ENCODE assay signal across 1 cellular context in genomic region chr4:40991908-40992307, GRCh38.
A peak's percentile ranks its signal among the peaks of the same experiment; 100 is the strongest.
TF ChIP-seq lines count a peak whose summit lies in the region.

No MANE protein-coding gene starts in this region.

TF ChIP-seq in GM12878, 131 proteins besides CTCF, POLR2A, EP300 and RAD21 (continued from another document and continues in another):
- TF ChIP-seq CUX1 (IDR thresholded peaks at IDR 0.05; ENCODE audit: insufficient replicate concordance, low read depth, low read length) (no peak), HDGF (IDR thresholded peaks at IDR 0.05) (no peak), ZNF384 (IDR thresholded peaks at IDR 0.05; ENCODE audit: borderline replicate concordance, low read depth, low read length) (no peak), USF1 (IDR thresholded peaks at IDR 0.05; ENCODE audit: borderline replicate concordance, extremely low read length, insufficient read depth, low read depth, low read length) (no peak), ZNF592 (IDR thresholded peaks at IDR 0.05) (no peak), STAT1 (conservative IDR thresholded peaks at IDR 0.05) (no peak), RBBP5 (conservative IDR thresholded peaks at IDR 0.05) (no peak), IKZF2 (IDR thresholded peaks at IDR 0.05) (peak; percentile 51 to 75), ZBTB11 (CRISPR knock-in tag; IDR thresholded peaks at IDR 0.05) (no peak), POU2F2 (IDR thresholded peaks at IDR 0.05; ENCODE audit: borderline replicate concordance, low read depth, low read length) (no peak), TAF1 (IDR thresholded peaks at IDR 0.05; ENCODE audit: borderline replicate concordance, low read depth, low read length) (no peak; the same call in 1 of the 2 replicates), ZBTB33 (IDR thresholded peaks at IDR 0.05) (no peak), SPI1 (IDR thresholded peaks at IDR 0.05; ENCODE audit: borderline replicate concordance, insufficient read depth, low read depth, low read length) (no peak), HCFC1 (IDR thresholded peaks at IDR 0.05; ENCODE audit: low read length) (no peak), PKNOX1 (IDR thresholded peaks at IDR 0.05) (no peak), KDM1A (IDR thresholded peaks at IDR 0.05; ENCODE audit: borderline replicate concordance) (0 out of 2 replicates have a peak, but pooled peaks have one; percentile 74), SKIL (IDR thresholded peaks at IDR 0.05; ENCODE audit: low read depth, poor library complexity, severe bottlenecking) (peak; percentile 57), KAT2A (conservative IDR thresholded peaks at IDR 0.05; ENCODE audit: control insufficient read depth, low read depth, low read length) (no peak), NFYA (IDR thresholded peaks at IDR 0.05; ENCODE audit: borderline replicate concordance, low read depth, low read length) (no peak), JUNB (IDR thresholded peaks at IDR 0.05) (peak; percentile 60), ATF7 (IDR thresholded peaks at IDR 0.05; ENCODE audit: low read depth) (peak; percentile 72), CREB1 (IDR thresholded peaks at IDR 0.05; ENCODE audit: low read depth) (peak; percentile 62; the same call in 1 of the 2 replicates), TCF12 (IDR thresholded peaks at IDR 0.05; ENCODE audit: low read depth, low read length) (peak; percentile 54; the same call in 1 of the 2 replicates), NFXL1 (IDR thresholded peaks at IDR 0.05; ENCODE audit: borderline replicate concordance) (no peak), HSF1 (IDR thresholded peaks at IDR 0.05; ENCODE audit: low read depth, low read length) (no peak), MEF2B (IDR thresholded peaks at IDR 0.05; ENCODE audit: partially characterized antibody, poor library complexity, severe bottlenecking) (peak; percentile 74), SREBF2 (IDR thresholded peaks at IDR 0.05; ENCODE audit: low read length) (no peak), GATAD2B (conservative IDR thresholded peaks at IDR 0.05; ENCODE audit: low read depth) (no peak), ZBED1 (IDR thresholded peaks at IDR 0.05; ENCODE audit: borderline replicate concordance) (no peak), MLLT1 (IDR thresholded peaks at IDR 0.05) (no peak)
